ENCODE assay signal across 32 cellular contexts in the genomic region with DNA sequence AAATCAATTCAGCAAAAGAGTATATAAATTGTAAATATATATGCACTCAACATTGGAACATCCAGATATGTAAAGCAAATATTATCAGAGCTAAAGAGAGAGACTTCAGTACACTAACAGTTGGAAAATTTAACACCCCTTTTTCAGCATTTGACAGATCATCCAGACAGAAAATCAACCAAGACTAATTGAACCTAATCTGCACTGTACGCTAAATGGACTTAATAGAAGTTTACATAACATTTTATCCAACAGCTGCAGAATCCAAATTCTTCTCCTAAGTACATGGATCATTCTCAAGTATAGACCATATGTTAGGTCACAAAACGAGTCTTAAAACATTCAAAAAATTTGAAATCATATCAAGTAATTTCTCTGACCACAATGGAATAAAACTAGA.
"Had no signal": no experiment of that assay in that cellular context is flagged by ENCODE, and none has a peak within 500 bp of the region (broad histone marks: within the 10 kb centered on the region; RNA-seq: fewer than 3 reads in every experiment).

No MANE protein-coding gene starts in this region.

- H3K9me3 ChIP-seq: ascending aorta, body of pancreas had no signal

- DNase-seq: activated effector memory CD4-positive, alpha-beta T cell treated with anti-CD3 and anti-CD28 coated beads, Interleukin-2, amount 50 U/mL, for 16 hours; activated effector memory CD4-positive, alpha-beta T cell treated with Interleukin-2 at 50 U/mL for 16 hours; activated gamma-delta T cell; activated gamma-delta T cell treated with Interleukin-2 at 50 U/mL for 16 hours; activated naive CD4-positive, alpha-beta T cell; activated naive CD4-positive, alpha-beta T cell treated with anti-CD3 and anti-CD28 coated beads for 36 hours; activated naive CD4-positive, alpha-beta T cell treated with anti-CD3 and anti-CD28 coated beads, Interleukin-2, amount 10 ng/mL, durations not matched to agents 7 days and 5 days; activated naive CD4-positive, alpha-beta T cell treated with anti-CD3 and anti-CD28 coated beads, Interleukin-2, amount 50 U/mL, for 16 hours; activated naive CD4-positive, alpha-beta T cell treated with Interleukin-2 at 50 U/mL for 16 hours; activated naive CD8-positive, alpha-beta T cell treated with anti-CD3 and anti-CD28 coated beads for 36 hours; activated naive CD8-positive, alpha-beta T cell treated with anti-CD3 and anti-CD28 coated beads, Interleukin-2, amount 10 ng/mL, durations not matched to agents 7 days and 5 days; activated naive CD8-positive, alpha-beta T cell treated with anti-CD3 and anti-CD28 coated beads, Interleukin-2, amount 50 U/mL, for 24 hours; activated T-cell treated with anti-CD3 and anti-CD28 coated beads, Interleukin-2, amount 50 U/mL, for 1 hour; activated T-cell treated with anti-CD3 and anti-CD28 coated beads, Interleukin-2, amount 50 U/mL, for 24 hours; activated T-cell treated with anti-CD3 and anti-CD28 coated beads, Interleukin-2, amount 50 U/mL, for 4 hours; activated T-cell treated with anti-CD3 and anti-CD28 coated beads, Interleukin-2, amount 50 U/mL, for 48 hours; activated T-cell treated with anti-CD3 and anti-CD28 coated beads, Interleukin-2, amount 50 U/mL, for 72 hours; adrenal gland; amniotic stem cell; amygdala; anterior cingulate cortex; aorta; body of pancreas; brain microvascular endothelial cell; caudate nucleus; central memory CD4-positive, alpha-beta T cell; cerebellar nuclear complex had no signal

- FAIRE-seq: astrocyte, bronchial epithelial cell had no signal

- H3K4me1 ChIP-seq: adrenal gland, ascending aorta, body of pancreas, breast epithelium had no signal

- H3K4me3 ChIP-seq: adrenal gland, ascending aorta, body of pancreas, breast epithelium, cardiac muscle cell had no signal

- H3K27me3 ChIP-seq: adrenal gland, ascending aorta, body of pancreas, brain microvascular endothelial cell, breast epithelium, cardiac muscle cell had no signal

- H3K27ac ChIP-seq: adrenal gland, ascending aorta, body of pancreas, brain microvascular endothelial cell, breast epithelium, cardiac muscle cell had no signal

- H3K36me3 ChIP-seq: adrenal gland, ascending aorta, brain microvascular endothelial cell, breast epithelium, cardiac muscle cell had no signal
